ENCODE assay signal across 26 cellular contexts in genomic region chr6:87779542-87779941, GRCh38.
"Had no signal": no experiment of that assay in that cellular context is flagged by ENCODE, and none has a peak within 500 bp of the region (broad histone marks: within the 10 kb centered on the region; RNA-seq: fewer than 3 reads in every experiment).

No MANE protein-coding gene starts in this region.

- H3K4me3 ChIP-seq: colonic mucosa, esophagus squamous epithelium, gastrocnemius medialis, heart right ventricle, left lung, lower lobe of right lung had no signal

- FAIRE-seq: endometrium, islet of Langerhans, keratinocyte had no signal

- H3K9me3 ChIP-seq: colonic mucosa, esophagus squamous epithelium, gastrocnemius medialis, heart right ventricle, left lung, lower lobe of right lung had no signal

- DNase-seq: colonic mucosa; cortex of kidney; effector CD8-positive, alpha-beta T cell; effector memory CD8-positive, alpha-beta T cell; endodermal cell; erythroblast; esophagus squamous epithelium; foreskin fibroblast; foreskin melanocyte; gastrocnemius medialis; glutamatergic neuron; head of caudate nucleus; heart right ventricle; hippocampal formation; left cardiac atrium; left lung; left ventricle myocardium superior; lower lobe of right lung; mesendoderm; midbrain; naive thymus-derived CD4-positive, alpha-beta T cell had no signal

- H3K27ac ChIP-seq: colonic mucosa, epithelial cell of prostate, esophagus squamous epithelium, gastrocnemius medialis, heart right ventricle, left lung, lower lobe of right lung had no signal

- H3K27me3 ChIP-seq: colonic mucosa, esophagus squamous epithelium, gastrocnemius medialis, heart right ventricle, left lung had no signal

- H3K36me3 ChIP-seq: colonic mucosa, esophagus squamous epithelium, gastrocnemius medialis, heart right ventricle, left lung, lower lobe of right lung had no signal

- ATAC-seq: effector memory CD8-positive, alpha-beta T cell; esophagus mucosa; gastrocnemius medialis; heart right ventricle; left cardiac atrium; left lung; left ventricle myocardium superior; lower lobe of right lung; naive thymus-derived CD4-positive, alpha-beta T cell had no signal

- H3K4me1 ChIP-seq: colonic mucosa, esophagus squamous epithelium, gastrocnemius medialis, heart right ventricle, left lung, lower lobe of right lung had no signal
